ENCODE assay signal across 1 cellular context in genomic region chr7:140646931-140647647, GRCh38.
A peak's percentile ranks its signal among the peaks of the same experiment; 100 is the strongest.
TF ChIP-seq lines count a peak whose summit lies in the region.

No MANE protein-coding gene starts in this region.

TF ChIP-seq in K562, 482 proteins besides CTCF, POLR2A, EP300 and RAD21 (continued from another document and continues in another):
- TF ChIP-seq MNT (conservative IDR thresholded peaks at IDR 0.05) (no peak), MIER1 (IDR thresholded peaks at IDR 0.05; ENCODE audit: low read depth) (no peak), CTBP1 (IDR thresholded peaks at IDR 0.05; ENCODE audit: borderline replicate concordance) (peak; percentile 28; the same call in 1 of the 2 replicates), EP400 (IDR thresholded peaks at IDR 0.05) (no peak), XRCC5 (IDR thresholded peaks at IDR 0.05; ENCODE audit: low read depth, low read length) (0 out of 2 replicates have a peak, but pooled peaks have one; percentile 31), EGR1 (conservative IDR thresholded peaks at IDR 0.05) (no peak), E2F8 (IDR thresholded peaks at IDR 0.05; ENCODE audit: low read depth, partially characterized antibody) (no peak), SMARCE1 (IDR thresholded peaks at IDR 0.05) (no peak), YY1 (IDR thresholded peaks at IDR 0.05; ENCODE audit: borderline replicate concordance in 1 of 3, control insufficient read depth in 1 of 3, extremely low read depth in 1 of 3, insufficient read depth in 3 of 3, insufficient read length in 1 of 3, insufficient replicate concordance in 2 of 3, low read depth in 1 of 3, low read length in 2 of 3) (peak in 1 of 3 experiments; percentile 47), HNRNPK (IDR thresholded peaks at IDR 0.05; ENCODE audit: low read depth, low read length, poor library complexity, severe bottlenecking) (no peak), ARID3B (CRISPR knock-in tag; IDR thresholded peaks at IDR 0.05; ENCODE audit: borderline replicate concordance) (no peak), PPARD (CRISPR knock-in tag; IDR thresholded peaks at IDR 0.05) (no peak), KDM1A (IDR thresholded peaks at IDR 0.05) (peak; percentile 26 to 57; a peak in 2 of 4 replicates), TAF7 (tag; IDR thresholded peaks at IDR 0.05) (no peak), LCOR (CRISPR knock-in tag; IDR thresholded peaks at IDR 0.05) (no peak), ZNF561 (CRISPR knock-in tag; conservative IDR thresholded peaks at IDR 0.05) (no peak), NCOR1 (IDR thresholded peaks at IDR 0.05) (no peak), SRSF1 (IDR thresholded peaks at IDR 0.05; ENCODE audit: low read depth, low read length) (no peak), RCOR1 (IDR thresholded peaks at IDR 0.05; ENCODE audit: borderline replicate concordance in 1 of 2, low read depth in 2 of 2, low read length in 2 of 2) (0 out of 4 replicates have a peak, but pooled peaks of 1 of the 2 experiments have one; percentile 17), RBM25 (IDR thresholded peaks at IDR 0.05; ENCODE audit: low read depth, low read length, severe bottlenecking) (no peak), ZNF212 (CRISPR knock-in tag; IDR thresholded peaks at IDR 0.05) (no peak), CC2D1A (IDR thresholded peaks at IDR 0.05) (no peak), CCNT2 (IDR thresholded peaks at IDR 0.05; ENCODE audit: borderline replicate concordance, extremely low read depth, insufficient read length, low read depth, low read length) (no peak), STAT5B (CRISPR knock-in tag; IDR thresholded peaks at IDR 0.05) (no peak), FOXP4 (CRISPR knock-in tag; IDR thresholded peaks at IDR 0.05; ENCODE audit: borderline replicate concordance) (no peak), CXXC5 (CRISPR knock-in tag; IDR thresholded peaks at IDR 0.05) (no peak), ARHGAP35 (IDR thresholded peaks at IDR 0.05; ENCODE audit: partially characterized antibody) (no peak), TFE3 (CRISPR knock-in tag; IDR thresholded peaks at IDR 0.05) (no peak), TSC22D4 (tag; IDR thresholded peaks at IDR 0.05) (no peak), MAZ (CRISPR knock-in tag; conservative IDR thresholded peaks at IDR 0.05 in 1 of 2, IDR thresholded peaks at IDR 0.05 in 1 of 2) (0 out of 4 replicates have a peak, but pooled peaks of 1 of the 2 experiments have one; percentile 23), MECOM (CRISPR knock-in tag; IDR thresholded peaks at IDR 0.05) (no peak), ETV1 (tag; conservative IDR thresholded peaks at IDR 0.05; ENCODE audit: low read depth) (no peak), JUND (IDR thresholded peaks at IDR 0.05; ENCODE audit: borderline replicate concordance, low read depth, low read length) (no peak), JUND (tag; IDR thresholded peaks at IDR 0.05; ENCODE audit: borderline replicate concordance, low read depth, low read length) (no peak), CHAMP1 (IDR thresholded peaks at IDR 0.05) (no peak), FOXO4 (CRISPR knock-in tag; IDR thresholded peaks at IDR 0.05) (no peak), ZKSCAN8 (CRISPR knock-in tag; IDR thresholded peaks at IDR 0.05) (no peak), JUN (IDR thresholded peaks at IDR 0.05; ENCODE audit: borderline replicate concordance, low read depth, low read length) (no peak), JUN (CRISPR knock-in tag; IDR thresholded peaks at IDR 0.05; ENCODE audit: borderline replicate concordance) (no peak), XRCC4 (IDR thresholded peaks at IDR 0.05; ENCODE audit: extremely low read depth, insufficient read depth, insufficient read length) (no peak), U2AF2 (optimal IDR thresholded peaks at IDR 0.05; ENCODE audit: low read depth, low read length) (no peak), CEBPZ (IDR thresholded peaks at IDR 0.05; ENCODE audit: borderline replicate concordance, low read depth, low read length) (no peak), ZNF224 (CRISPR knock-in tag; IDR thresholded peaks at IDR 0.05) (no peak), CTCFL (IDR thresholded peaks at IDR 0.05; ENCODE audit: borderline replicate concordance, insufficient read depth, low read depth, low read length, poor library complexity, severe bottlenecking) (peak; percentile 52), SMC3 (conservative IDR thresholded peaks at IDR 0.05; ENCODE audit: insufficient read depth, low read depth, low read length) (0 out of 2 replicates have a peak, but pooled peaks have one; percentile 18)
